In the genomic region with DNA sequence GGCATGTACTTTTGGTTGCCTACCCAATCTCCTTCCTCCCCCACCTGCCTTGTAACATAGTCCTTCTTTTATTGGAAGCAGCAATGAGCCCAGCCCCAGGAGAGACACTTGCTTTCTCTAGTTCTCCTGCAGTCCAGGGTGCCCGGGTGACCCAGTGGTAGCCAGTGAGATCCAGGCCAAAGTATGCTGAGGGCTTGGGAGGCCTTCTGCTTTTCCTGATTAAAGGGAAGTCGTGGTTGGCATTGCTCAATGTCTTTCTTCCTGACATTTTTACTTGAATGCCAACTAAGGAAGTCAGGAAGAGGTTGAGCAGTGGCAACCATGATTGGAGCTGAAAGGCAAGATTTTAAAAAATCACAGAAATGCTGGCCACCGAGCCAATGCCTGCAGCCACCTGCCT, we compare ENCODE assay signal across 17 cellular contexts. TPM values are rescaled to one million over a fixed set of nuclear protein-coding genes. Genes with fewer than 3 reads are reported as not detected.
DNase-seq lines count a peak whose midpoint lies in the region; ATAC-seq, FAIRE-seq and TF ChIP-seq lines count a peak whose summit lies in the region.
"Had no signal": no experiment of that assay in that cellular context is flagged by ENCODE, and none has a peak within 500 bp of the region (broad histone marks: within the 10 kb centered on the region; RNA-seq: fewer than 3 reads in every experiment).

No MANE protein-coding gene starts in this region.

- peaks cover 8% of the 10 kb centered on the region for H3K4me1 ChIP-seq in Loucy (ENCODE audit: insufficient read depth, low read length, poor library complexity, severe bottlenecking)
- H3K4me1 ChIP-seq in testis = no peaks in the 10 kb centered on the region
- H3K4me1 ChIP-seq: psoas muscle had no signal

- TF ChIP-seq CTCF in Loucy (conservative IDR thresholded peaks at IDR 0.05; ENCODE audit: low read length) (no peak), bronchial epithelial cell (IDR thresholded peaks at IDR 0.05; ENCODE audit: insufficient read depth, low read length, severe bottlenecking) (no peak), testis (IDR thresholded peaks at IDR 0.05) (no peak), natural killer cell (IDR thresholded peaks at IDR 0.05) (no peak)

- H3K4me3 Mint-ChIP-seq in natural killer cell = no peak overlapping the region
- H3K4me3 Mint-ChIP-seq: naive thymus-derived CD8-positive, alpha-beta T cell; WTC11 had no signal

- no peaks in the 10 kb centered on the region for H4K20me1 ChIP-seq in Loucy (ENCODE audit: insufficient read depth, low read length, poor library complexity, severe bottlenecking)
- H4K20me1 ChIP-seq: BLaER1 had no signal

- intact Hi-C loops in testis (cut with DNase I; ENCODE audit: low total_unique reads) (no loop called here), natural killer cell (cut with micrococcal nuclease) (no loop called here)

- no peak overlapping the region for H3K4me2 ChIP-seq in Loucy (ENCODE audit: low read depth, low read length, poor library complexity, severe bottlenecking)
- H3K4me2 ChIP-seq: BLaER1, PC-9 had no signal

- H3K9me3 ChIP-seq in Loucy (ENCODE audit: insufficient read depth, low read depth, low read length) (no peaks in the 10 kb centered on the region), testis (no peaks in the 10 kb centered on the region)
- H3K9me3 ChIP-seq: psoas muscle had no signal

- H3K9ac ChIP-seq in Loucy (ENCODE audit: low read depth, low read length, poor library complexity, severe bottlenecking) = no peak overlapping the region
- H3K9ac ChIP-seq: BLaER1 had no signal

- peak; percentile 21 for DNase-seq in bronchial epithelial cell (ENCODE audit: low read depth)
- peak; percentile 33 for DNase-seq in kidney tubule cell (ENCODE audit: low spot score)
- DNase-seq in testis = peak; percentile 31
- no peak for DNase-seq in natural killer cell
- DNase-seq: activated CD8-positive, alpha-beta memory T cell treated with anti-CD3 and anti-CD28 coated beads for 24 hours; naive thymus-derived CD8-positive, alpha-beta T cell; NCI-H187 treated with DMSO at 0.1 percent for 48 hours; NCI-H526; PC-9; psoas muscle had no signal

- H3K4me1 Mint-ChIP-seq in natural killer cell = no peaks in the 10 kb centered on the region
- H3K4me1 Mint-ChIP-seq: naive thymus-derived CD8-positive, alpha-beta T cell had no signal

- TF ChIP-seq POLR2A in testis (IDR thresholded peaks at IDR 0.05) = no peak

- H3K4me3 ChIP-seq in Loucy (ENCODE audit: low read length, poor library complexity, severe bottlenecking) (no peak overlapping the region), bronchial epithelial cell (ENCODE audit: low read depth, low read length) (no peak overlapping the region), testis (no peak overlapping the region)
- H3K4me3 ChIP-seq: BLaER1, PC-9, psoas muscle had no signal

- H3K9me2 ChIP-seq in Loucy (replicated peaks; ENCODE audit: low read depth, low read length) = no peaks in the 10 kb centered on the region

- no peak overlapping the region for H3K27ac Mint-ChIP-seq in natural killer cell
- H3K27ac Mint-ChIP-seq: activated T-helper 2 cell treated with anti-CD3 and anti-CD28 coated beads, Interferon-gamma antibody, Interleukin-2, Interleukin-4, amounts not matched to agents 10 μg/mL and 5 μg/mL and 100 μg/mL, durations not matched to agents 14 hours and 24 hours and 36 hours; naive thymus-derived CD8-positive, alpha-beta T cell; WTC11 had no signal

- no peak for ATAC-seq in activated CD4-positive, CD25-positive, alpha-beta regulatory T cell treated with anti-CD3 and anti-CD28 coated beads, Interleukin-2, amount 50 U/mL, for 24 hours
- ATAC-seq in HG03175 (IDR thresholded peaks at IDR 0.05; ENCODE audit: unreplicated experiment) = no peak
- ATAC-seq in natural killer cell = no peak
- ATAC-seq: naive thymus-derived CD8-positive, alpha-beta T cell; psoas muscle; WTC11 had no signal

- no peaks in the 10 kb centered on the region for H3K79me2 ChIP-seq in Loucy (ENCODE audit: insufficient read depth, low read length)

- H3K27me3 ChIP-seq in Loucy (ENCODE audit: insufficient read depth, low read length, poor library complexity, severe bottlenecking) = no peaks in the 10 kb centered on the region
- no peaks in the 10 kb centered on the region for H3K27me3 ChIP-seq in bronchial epithelial cell (ENCODE audit: control insufficient read depth, insufficient read depth, low read length)
- no peaks in the 10 kb centered on the region for H3K27me3 ChIP-seq in testis
- H3K27me3 ChIP-seq: BLaER1 had no signal

- H3F3A ChIP-seq in Loucy (ENCODE audit: low read depth) = no peaks in the 10 kb centered on the region

- FAIRE-seq in bronchial epithelial cell (lab: Jason Lieb, UNC) = no peak

- no peaks in the 10 kb centered on the region for H3K36me3 ChIP-seq in Loucy (ENCODE audit: insufficient read depth, low read length)
- H3K36me3 ChIP-seq in bronchial epithelial cell (ENCODE audit: control insufficient read depth, insufficient read depth, low read length) = no peaks in the 10 kb centered on the region
- H3K36me3 ChIP-seq in testis (ENCODE audit: low read depth, missing control alignments) = no peaks in the 10 kb centered on the region
- H3K36me3 ChIP-seq: BLaER1 had no signal

- 68 to 79% methylated on average over 3 of the region's 3 CpGs for WGBS in testis, 2 donors

- peaks cover 0 to 7% of the 10 kb centered on the region in 2 donors for H3K9me3 Mint-ChIP-seq in natural killer cell

- H3K27me3 Mint-ChIP-seq in natural killer cell (ENCODE audit: low read depth in 2 of 2) = peaks cover under 1 to 10% of the 10 kb centered on the region in 2 donors

- H3K27ac ChIP-seq in testis = no peak overlapping the region
- H3K27ac ChIP-seq: BLaER1, PC-9, psoas muscle had no signal

- peak overlapping the region; percentile 61; the same call in 1 of the 2 replicates for H2AFZ ChIP-seq in Loucy (ENCODE audit: low read length)
- H2AFZ ChIP-seq: PC-9 had no signal

- H3K36me3 Mint-ChIP-seq in natural killer cell = no peaks in the 10 kb centered on the region

RNA-seq across cellular contexts. Expression of gene CNMD, which starts 25.7 kb away (rescaled TPM):
- not detected in 2 replicates for total RNA-seq in bronchial epithelial cell
- 1 to 10 TPM; 3.5 to 4.1 TPM for total RNA-seq in testis
- polyA plus RNA-seq in testis (ENCODE audit: insufficient read depth, low read depth, low replicate concordance) = 5.0 TPM
- total RNA-seq in natural killer cell = not detected
- total RNA-seq: activated T-helper 2 cell treated with anti-CD3 and anti-CD28 coated beads, Interferon-gamma antibody, Interleukin-2, Interleukin-4, amounts not matched to agents 10 μg/mL and 5 μg/mL and 100 μg/mL, durations not matched to agents 14 hours and 24 hours and 36 hours; naive thymus-derived CD8-positive, alpha-beta T cell; PC-9; psoas muscle had no signal
- polyA plus RNA-seq: esophagus; naive thymus-derived CD8-positive, alpha-beta T cell; psoas muscle had no signal
